28 cellular contexts compared by ENCODE assay signal in the genomic region with DNA sequence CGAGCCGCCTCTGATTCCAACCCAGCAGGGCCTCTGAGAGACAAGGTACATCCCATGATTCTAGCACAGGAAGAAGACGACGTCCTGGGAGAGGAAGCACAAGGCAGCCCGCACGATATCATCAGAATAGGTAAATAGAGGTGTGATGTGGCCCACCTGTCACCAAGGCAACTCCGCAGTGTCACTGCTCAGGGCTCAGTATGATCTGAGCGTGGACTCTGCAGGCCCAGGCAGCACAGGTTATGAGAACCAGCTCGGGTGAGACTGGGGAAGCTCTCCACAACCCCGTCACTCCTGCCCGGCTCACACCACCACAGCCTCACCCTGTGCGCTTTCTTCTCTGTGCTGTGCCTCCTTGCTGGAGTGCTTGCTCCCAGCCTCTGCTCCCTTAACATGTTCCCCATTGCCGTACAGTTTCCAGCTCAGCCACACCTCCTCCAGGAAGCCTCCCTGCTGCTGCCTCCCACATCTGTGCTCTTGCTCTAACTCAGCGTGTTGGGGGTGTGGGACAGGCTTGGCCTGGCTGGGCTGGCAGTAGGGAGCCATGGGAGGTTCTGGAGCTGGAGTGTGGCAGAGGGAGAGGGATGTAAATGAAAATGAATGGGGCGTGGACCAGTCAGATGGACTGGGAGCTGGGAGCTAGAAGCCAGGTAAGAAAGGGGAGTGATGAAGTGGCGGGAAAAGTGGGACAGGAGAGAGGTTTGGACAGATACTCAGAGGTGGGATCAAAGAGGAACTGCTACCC. TPM values are rescaled to one million over a fixed set of nuclear protein-coding genes. Genes with fewer than 3 reads are reported as not detected.
A peak's percentile ranks its signal among the peaks of the same experiment; 100 is the strongest.
DNase-seq lines count a peak whose midpoint lies in the region; ATAC-seq, FAIRE-seq and TF ChIP-seq lines count a peak whose summit lies in the region.
"Had no signal": no experiment of that assay in that cellular context is flagged by ENCODE, and none has a peak within 500 bp of the region (broad histone marks: within the 10 kb centered on the region; RNA-seq: fewer than 3 reads in every experiment).

No MANE protein-coding gene starts in this region.

- H3K4me1 ChIP-seq in testis = no peaks in the 10 kb centered on the region
- H3K4me1 ChIP-seq in pancreas = no peaks in the 10 kb centered on the region

- H3K27ac Mint-ChIP-seq in activated T-cell treated with anti-CD3 and anti-CD28 coated beads, Interleukin-2, amount 50 U/mL, for 24 hours = peak overlapping the region; percentile 7
- H3K27ac Mint-ChIP-seq in IgD-negative memory B cell = peak overlapping the region in 2 of 3 donors; percentile 0 to 86
- H3K27ac Mint-ChIP-seq in neural crest cell (ENCODE audit: unreplicated experiment) = peak overlapping the region; percentile 27
- H3K27ac Mint-ChIP-seq in stimulated activated effector memory CD8-positive, alpha-beta T cell treated with anti-CD3 and anti-CD28 coated beads, Interleukin-12 subunit alpha, Interleukin-12 subunit beta, amount 100 ng/mL, for 72 hours = peak overlapping the region; percentile 63

- H3K27me3 ChIP-seq in testis (no peaks in the 10 kb centered on the region), pancreas (no peaks in the 10 kb centered on the region)

- H3K9me3 Mint-ChIP-seq in activated T-cell treated with anti-CD3 and anti-CD28 coated beads, Interleukin-2, amount 50 U/mL, for 24 hours = no peaks in the 10 kb centered on the region
- H3K9me3 Mint-ChIP-seq in IgD-negative memory B cell (no peaks in the 10 kb centered on the region), neural crest cell (no peaks in the 10 kb centered on the region)
- no peaks in the 10 kb centered on the region for H3K9me3 Mint-ChIP-seq in stimulated activated effector memory CD8-positive, alpha-beta T cell treated with anti-CD3 and anti-CD28 coated beads, Interleukin-12 subunit alpha, Interleukin-12 subunit beta, amount 100 ng/mL, for 72 hours

- no peak overlapping the region for H3K4me3 Mint-ChIP-seq in activated T-cell treated with anti-CD3 and anti-CD28 coated beads, Interleukin-2, amount 50 U/mL, for 24 hours
- H3K4me3 Mint-ChIP-seq in IgD-negative memory B cell = peak overlapping the region in 1 of 4 donors; percentile 17
- H3K4me3 Mint-ChIP-seq in neural crest cell = no peak overlapping the region
- H3K4me3 Mint-ChIP-seq in stimulated activated effector memory CD8-positive, alpha-beta T cell treated with anti-CD3 and anti-CD28 coated beads, Interleukin-12 subunit alpha, Interleukin-12 subunit beta, amount 100 ng/mL, for 72 hours = no peak overlapping the region

- H3K9me3 ChIP-seq in testis (no peaks in the 10 kb centered on the region), pancreas (no peaks in the 10 kb centered on the region)

- H3K27ac ChIP-seq in testis (no peak overlapping the region), pancreas (no peak overlapping the region)
- H3K27ac ChIP-seq: C4-2B, KMS-11, PC-9, RWPE1, SK-N-MC had no signal

- H3K36me3 Mint-ChIP-seq in activated T-cell treated with anti-CD3 and anti-CD28 coated beads, Interleukin-2, amount 50 U/mL, for 24 hours (ENCODE audit: low read depth) = peaks cover 93% of the 10 kb centered on the region
- H3K36me3 Mint-ChIP-seq in IgD-negative memory B cell (peaks cover 10% of the 10 kb centered on the region), neural crest cell (ENCODE audit: low read depth) (peaks cover 18% of the 10 kb centered on the region)
- peaks cover 100% of the 10 kb centered on the region for H3K36me3 Mint-ChIP-seq in stimulated activated effector memory CD8-positive, alpha-beta T cell treated with anti-CD3 and anti-CD28 coated beads, Interleukin-12 subunit alpha, Interleukin-12 subunit beta, amount 100 ng/mL, for 72 hours

- no peak for TF ChIP-seq CTCF in neural crest cell (conservative IDR thresholded peaks at IDR 0.05)
- no peak for TF ChIP-seq CTCF in testis (IDR thresholded peaks at IDR 0.05)
- no peak for TF ChIP-seq CTCF in pancreas (IDR thresholded peaks at IDR 0.05)

- no peaks in the 10 kb centered on the region for H3K27me3 Mint-ChIP-seq in activated T-cell treated with anti-CD3 and anti-CD28 coated beads, Interleukin-2, amount 50 U/mL, for 24 hours
- H3K27me3 Mint-ChIP-seq in IgD-negative memory B cell (no peaks in the 10 kb centered on the region), neural crest cell (ENCODE audit: low read depth) (no peaks in the 10 kb centered on the region)

- no peak overlapping the region for H3K4me3 ChIP-seq in testis
- H3K4me3 ChIP-seq in pancreas = no peak overlapping the region
- H3K4me3 ChIP-seq: PC-9, SK-N-MC had no signal

- no peaks in the 10 kb centered on the region for H3K36me3 ChIP-seq in testis (ENCODE audit: low read depth, missing control alignments)
- H3K36me3 ChIP-seq in pancreas = peaks cover 4 to 42% (median 20%) of the 10 kb centered on the region in 3 donors

- intact Hi-C loops in testis (cut with DNase I; ENCODE audit: low total_unique reads) = no loop called here
- intact Hi-C loops in pancreas (cut with DNase I) = no loop called here

- peaks cover 15% of the 10 kb centered on the region for H3K4me1 Mint-ChIP-seq in activated T-cell treated with anti-CD3 and anti-CD28 coated beads, Interleukin-2, amount 50 U/mL, for 24 hours (ENCODE audit: low read depth)
- H3K4me1 Mint-ChIP-seq in IgD-negative memory B cell = peaks cover 4 to 6% (median 6%) of the 10 kb centered on the region in 3 donors
- peaks cover 7% of the 10 kb centered on the region for H3K4me1 Mint-ChIP-seq in neural crest cell
- H3K4me1 Mint-ChIP-seq in stimulated activated effector memory CD8-positive, alpha-beta T cell treated with anti-CD3 and anti-CD28 coated beads, Interleukin-12 subunit alpha, Interleukin-12 subunit beta, amount 100 ng/mL, for 72 hours = peaks cover 38% of the 10 kb centered on the region

- no peak for DNase-seq in activated T-cell treated with anti-CD3 and anti-CD28 coated beads, Interleukin-2, amount 50 U/mL, for 24 hours
- no peak for DNase-seq in activated T-cell treated with anti-CD3 and anti-CD28 coated beads, Interleukin-2, amount 50 U/mL, for 1 hour
- DNase-seq in neural crest cell (ENCODE audit: low read depth, low spot score) = no peak
- DNase-seq in stimulated activated effector memory CD8-positive, alpha-beta T cell treated with anti-CD3 and anti-CD28 coated beads, Interleukin-12 subunit alpha, Interleukin-12 subunit beta, amount 100 ng/mL, for 72 hours (ENCODE audit: low spot score in 2 of 2) = no peak
- no peak for DNase-seq in globus pallidus (ENCODE audit: low spot score)
- no peak for DNase-seq in testis
- DNase-seq in pancreas = no peak
- DNase-seq: 8988T, AML-193, DMS53, GDM1, NCI-H1092 treated with DMSO at 0.1 percent for 48 hours, NCI-H1436 treated with DMSO at 0.1 percent for 48 hours, NCI-H2029, NCI-H2227 treated with DMSO at 0.1 percent for 48 hours, NCI-H510A, NCI-H748 treated with DMSO at 0.1 percent for 48 hours, PC-9, SHP77 treated with DMSO at 0.1 percent for 48 hours had no signal

- FAIRE-seq in pancreas (lab: Jason Lieb, UNC) = no peak
- FAIRE-seq: D721Med, GM19239, H54 had no signal

- no peak for ATAC-seq in stimulated activated effector memory CD8-positive, alpha-beta T cell treated with anti-CD3 and anti-CD28 coated beads, Interleukin-12 subunit alpha, Interleukin-12 subunit beta, amount 100 ng/mL, for 72 hours
- no peak for ATAC-seq in pancreas

- TF ChIP-seq POLR2A in testis (IDR thresholded peaks at IDR 0.05) = no peak

- 92 to 95% methylated on average over 16 of the region's 16 CpGs for WGBS in testis, 2 donors
- WGBS in pancreas, 2 donors = 95% methylated on average over 16 of the region's 16 CpGs

RNA-seq across cellular contexts. Expression of a gene that starts 7.7 kb away (rescaled TPM):
- polyA plus RNA-seq in IgD-negative memory B cell = 17.5 TPM
- 52.0 and 57.0 TPM in 2 replicates for total RNA-seq in neural crest cell
- 10 to 100 TPM; 74.5 to 93.1 TPM for total RNA-seq in testis
- 85.6 TPM for polyA plus RNA-seq in testis (ENCODE audit: insufficient read depth, low read depth, low replicate concordance)
- total RNA-seq in pancreas = 10 to 100 TPM in 5 of 6 donors, 1 to 10 TPM in 1; 9.7 to 19.3 (median 14.3) TPM
- polyA plus RNA-seq in pancreas = 10 to 100 TPM; 28.6 to 38.9 TPM

RNA-seq across cellular contexts. Expression of a gene that starts 38.8 kb away (rescaled TPM):
- polyA plus RNA-seq in IgD-negative memory B cell = not detected
- not detected in 2 replicates for total RNA-seq in neural crest cell
- not detected for total RNA-seq in testis
- polyA plus RNA-seq in testis (ENCODE audit: insufficient read depth, low read depth, low replicate concordance) = not detected
- total RNA-seq in pancreas = not detected
- not detected for polyA plus RNA-seq in pancreas
- total RNA-seq: PC-9 had no signal
- polyA plus RNA-seq: AG04450 had no signal

RNA-seq across cellular contexts. Expression of a gene that starts 45.3 kb away (rescaled TPM):
- polyA plus RNA-seq in IgD-negative memory B cell (3.3 TPM), testis (ENCODE audit: insufficient read depth, low read depth, low replicate concordance) (25.3 TPM), pancreas (10 to 100 TPM; 26.0 to 30.4 TPM)
- total RNA-seq in neural crest cell (35.2 and 36.5 TPM in 2 replicates), testis (100 to 1,000 TPM in 1 of 2 donors, 10 to 100 TPM in 1; 71.7 to 108 TPM), pancreas (10 to 100 TPM; 21.5 to 50.2 (median 29.1) TPM)

Comparison
In these comparisons a context has a peak if more than half of its experiments do, and no peak if none do; other contexts are left out.
1. H3K27ac Mint-ChIP-seq: peak in every context shown above with its lines; median percentile 63 in stimulated activated effector memory CD8-positive, alpha-beta T cell treated with anti-CD3 and anti-CD28 coated beads, Interleukin-12 subunit alpha, Interleukin-12 subunit beta, amount 100 ng/mL, for 72 hours; 43 in IgD-negative memory B cell; 27 in neural crest cell; 7 in activated T-cell treated with anti-CD3 and anti-CD28 coated beads, Interleukin-2, amount 50 U/mL, for 24 hours.